35 cellular contexts compared by ENCODE assay signal in the genomic region with DNA sequence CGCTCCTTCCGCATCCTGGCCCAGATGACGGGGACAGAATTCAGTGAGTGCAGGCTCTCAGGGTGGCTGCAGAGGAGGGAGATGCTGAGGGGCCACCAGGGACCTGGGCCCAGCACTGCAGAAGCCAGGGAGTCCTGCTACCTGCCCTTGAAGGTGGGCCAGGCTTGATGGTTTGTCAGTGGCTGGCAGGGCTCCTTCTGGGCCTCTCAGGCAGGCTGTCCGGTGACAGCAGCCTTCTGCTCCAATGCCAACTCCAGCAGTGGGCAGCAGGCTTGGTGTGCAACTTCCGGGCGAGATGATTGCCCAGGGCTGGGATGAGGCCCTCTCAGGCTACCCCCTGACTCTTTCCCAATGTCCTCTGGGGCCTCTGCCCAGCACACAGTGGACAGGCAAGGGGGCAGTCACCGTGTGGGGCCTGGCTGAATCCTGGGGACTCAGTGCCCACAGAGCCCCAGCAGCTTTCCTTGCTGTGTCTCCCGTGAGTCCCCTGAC. TPM values are rescaled to one million over a fixed set of nuclear protein-coding genes. Genes with fewer than 3 reads are reported as not detected.
"Had no signal": no experiment of that assay in that cellular context is flagged by ENCODE, and none has a peak within 500 bp of the region (broad histone marks: within the 10 kb centered on the region; RNA-seq: fewer than 3 reads in every experiment).

No MANE protein-coding gene starts in this region.

- H3K4me3 Mint-ChIP-seq: activated T-cell treated with anti-CD3 and anti-CD28 coated beads, Interleukin-2, amount 50 U/mL, for 24 hours; nephron; T-helper 1 cell treated with Interleukin-12 subunit alpha and Interleukin-12 subunit beta and Interleukin-4 antibody, amounts not matched to agents 30 μg/mL and 1 μg/mL, for 36 hours had no signal

- H3K9me3 Mint-ChIP-seq: activated T-cell treated with anti-CD3 and anti-CD28 coated beads, Interleukin-2, amount 50 U/mL, for 24 hours; nephron; T-helper 1 cell treated with Interleukin-12 subunit alpha and Interleukin-12 subunit beta and Interleukin-4 antibody, amounts not matched to agents 30 μg/mL and 1 μg/mL, for 36 hours had no signal

- DNase-seq: activated CD4-positive, alpha-beta T cell treated with anti-CD3 and anti-CD28 coated beads for 4 hours; activated CD4-positive, alpha-beta T cell treated with anti-CD3 and anti-CD28 coated beads, Interleukin-2, amount 50 U/mL, for 48 hours; activated CD8-positive, alpha-beta memory T cell treated with anti-CD3 and anti-CD28 coated beads, Interleukin-2, amount 50 U/mL, for 48 hours; activated gamma-delta T cell; activated naive CD4-positive, alpha-beta T cell treated with anti-CD3 and anti-CD28 coated beads, Interleukin-2, amount 50 U/mL, for 16 hours; activated T-cell treated with anti-CD3 and anti-CD28 coated beads, Interleukin-2, amount 50 U/mL, for 24 hours; amygdala; dorsolateral prefrontal cortex; effector memory CD4-positive, alpha-beta T cell; head of caudate nucleus; kidney glomerular epithelial cell; retina; SK-N-SH; spleen; stimulated activated naive CD4-positive, alpha-beta T cell; SW 1271; T-helper 9 cell; trophoblast cell had no signal

- H3K27me3 ChIP-seq: dorsolateral prefrontal cortex, suprapubic skin had no signal

- H3K27ac Mint-ChIP-seq: activated T-cell treated with anti-CD3 and anti-CD28 coated beads, Interleukin-2, amount 50 U/mL, for 24 hours; nephron; T-helper 1 cell treated with Interleukin-12 subunit alpha and Interleukin-12 subunit beta and Interleukin-4 antibody, amounts not matched to agents 30 μg/mL and 1 μg/mL, for 36 hours had no signal

- FAIRE-seq: bronchial epithelial cell, TTC549, urothelium cell line had no signal

- H3K27me3 Mint-ChIP-seq: activated T-cell treated with anti-CD3 and anti-CD28 coated beads, Interleukin-2, amount 50 U/mL, for 24 hours had no signal

- H3K27ac ChIP-seq: left lung, neutrophil, spleen, suprapubic skin, VCaP had no signal

- ATAC-seq: left lung had no signal

- H3K9ac ChIP-seq: SK-N-SH had no signal

- H3K9me3 ChIP-seq: left lung, neutrophil, SK-N-SH, spleen, suprapubic skin had no signal

- H3K36me3 ChIP-seq: left lung, neutrophil, spleen, suprapubic skin had no signal

- H3K4me3 ChIP-seq: coronary artery, dorsolateral prefrontal cortex, left lung, spleen, suprapubic skin had no signal

RNA-seq across cellular contexts. Expression of gene LDB3, which starts 23.8 kb away (rescaled TPM):
- total RNA-seq: bronchial epithelial cell, epithelial cell of proximal tubule, lung microvascular endothelial cell had no signal

RNA-seq across cellular contexts. Expression of gene OPN4, which starts 37.7 kb away (rescaled TPM):
- total RNA-seq: activated CD8-positive, alpha-beta memory T cell treated with anti-CD3 and anti-CD28 coated beads for 36 hours; bronchial epithelial cell; cerebellum; epithelial cell of proximal tubule; left lung; lung microvascular endothelial cell; mucosa of gallbladder; osteocyte; posterior vena cava; spleen had no signal
- polyA plus RNA-seq: spleen had no signal
